ENCODE assay signal across 20 cellular contexts in the genomic region with DNA sequence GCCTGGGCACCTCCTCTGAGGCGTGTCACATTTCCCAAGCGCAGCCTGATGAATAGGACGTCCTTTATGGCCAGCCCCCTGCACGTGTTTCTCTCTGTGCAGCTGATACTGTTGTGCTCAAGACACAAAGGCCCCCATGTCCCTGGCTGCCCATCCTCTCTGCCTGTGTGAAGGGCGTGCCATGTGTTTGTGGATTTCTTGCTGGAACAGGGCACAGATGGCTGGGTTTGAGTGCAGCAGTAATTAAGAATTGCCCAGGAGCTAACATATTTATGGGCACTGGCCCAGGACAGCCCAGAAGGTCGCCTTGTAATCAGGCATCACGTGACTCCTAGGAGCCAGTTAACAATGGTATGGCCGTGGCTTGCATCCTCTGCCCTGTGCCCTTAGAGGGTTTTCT.
DNase-seq lines count a peak whose midpoint lies in the region; ATAC-seq and TF ChIP-seq lines count a peak whose summit lies in the region.
"Had no signal": no experiment of that assay in that cellular context is flagged by ENCODE, and none has a peak within 500 bp of the region (broad histone marks: within the 10 kb centered on the region; RNA-seq: fewer than 3 reads in every experiment).

No MANE protein-coding gene starts in this region.

- H3K27me3 Mint-ChIP-seq in neural progenitor cell (ENCODE audit: insufficient read depth, low read depth) (peaks cover 3% of the 10 kb centered on the region), T-cell (no peaks in the 10 kb centered on the region)
- no peaks in the 10 kb centered on the region for H3K27me3 Mint-ChIP-seq in activated T-helper 2 cell treated with anti-CD3 and anti-CD28 coated beads, Interferon-gamma antibody, Interleukin-2, Interleukin-4, amounts not matched to agents 10 μg/mL and 5 μg/mL and 100 μg/mL, durations not matched to agents 14 hours and 24 hours and 36 hours (ENCODE audit: low read depth)
- H3K27me3 Mint-ChIP-seq: activated CD4-positive, alpha-beta T cell treated with anti-CD3 and anti-CD28 coated beads, Interleukin-2, amount 10 ng/mL, durations not matched to agents 7 days and 5 days; activated naive CD4-positive, alpha-beta T cell treated with anti-CD3 and anti-CD28 coated beads, Interleukin-2, amount 10 ng/mL, durations not matched to agents 7 days and 5 days had no signal

- H3K9ac ChIP-seq in neural progenitor cell: no peak overlapping the region

- no peak overlapping the region for H3K4me2 ChIP-seq in neural progenitor cell
- H3K4me2 ChIP-seq: A549, hepatocyte had no signal

- POLR2A ChIA-PET in T-cell (lab: Charles Lee): no interaction called here

- no peak overlapping the region for H3K27ac ChIP-seq in neural progenitor cell
- H3K27ac ChIP-seq: A549, hepatocyte had no signal

- peaks cover 21% of the 10 kb centered on the region for H3K79me2 ChIP-seq in neural progenitor cell (ENCODE audit: low read depth)

- H2AFZ ChIP-seq in neural progenitor cell (replicated peaks): no peak overlapping the region
- H2AFZ ChIP-seq: hepatocyte had no signal

- H3K27ac Mint-ChIP-seq in neural progenitor cell (peak overlapping the region; percentile 81), T-cell (no peak overlapping the region)
- no peak overlapping the region for H3K27ac Mint-ChIP-seq in activated T-helper 2 cell treated with anti-CD3 and anti-CD28 coated beads, Interferon-gamma antibody, Interleukin-2, Interleukin-4, amounts not matched to agents 10 μg/mL and 5 μg/mL and 100 μg/mL, durations not matched to agents 14 hours and 24 hours and 36 hours
- H3K27ac Mint-ChIP-seq: activated CD4-positive, alpha-beta T cell treated with anti-CD3 and anti-CD28 coated beads, Interleukin-2, amount 10 ng/mL, durations not matched to agents 7 days and 5 days; activated naive CD4-positive, alpha-beta T cell treated with anti-CD3 and anti-CD28 coated beads, Interleukin-2, amount 10 ng/mL, durations not matched to agents 7 days and 5 days had no signal

- H3K4me3 Mint-ChIP-seq in neural progenitor cell: no peak overlapping the region
- no peak overlapping the region for H3K4me3 Mint-ChIP-seq in T-cell
- no peak overlapping the region for H3K4me3 Mint-ChIP-seq in activated T-helper 2 cell treated with anti-CD3 and anti-CD28 coated beads, Interferon-gamma antibody, Interleukin-2, Interleukin-4, amounts not matched to agents 10 μg/mL and 5 μg/mL and 100 μg/mL, durations not matched to agents 14 hours and 24 hours and 36 hours (ENCODE audit: low read depth)
- H3K4me3 Mint-ChIP-seq: activated CD4-positive, alpha-beta T cell treated with anti-CD3 and anti-CD28 coated beads, Interleukin-2, amount 10 ng/mL, durations not matched to agents 7 days and 5 days; activated naive CD4-positive, alpha-beta T cell treated with anti-CD3 and anti-CD28 coated beads, Interleukin-2, amount 10 ng/mL, durations not matched to agents 7 days and 5 days; CD14-positive monocyte had no signal

- no peak for TF ChIP-seq CTCF in neural progenitor cell (IDR thresholded peaks at IDR 0.05)

- H4K20me1 ChIP-seq in neural progenitor cell (ENCODE audit: low read depth): peaks cover 34% of the 10 kb centered on the region

- no peak overlapping the region for H3K4me3 ChIP-seq in neural progenitor cell
- H3K4me3 ChIP-seq: A549, hepatocyte had no signal

- DNase-seq in NCI-H2227 (lab: John Stamatoyannopoulos, UW; ENCODE audit: unreplicated experiment) (peak; percentile 55), NCI-H2227 treated with DMSO at 0.1 percent for 48 hours (lab: John Stamatoyannopoulos, UW) (no peak), NCI-H1694 treated with DMSO at 0.1 percent for 48 hours (lab: John Stamatoyannopoulos, UW) (peak; percentile 99), SW480 (ENCODE audit: low spot score) (peak; percentile 17), neural progenitor cell (ENCODE audit: low spot score) (no peak), T-cell (no peak), COR-L47 (lab: John Stamatoyannopoulos, UW) (no peak)
- DNase-seq in activated T-helper 2 cell treated with anti-CD3 and anti-CD28 coated beads, Interferon-gamma antibody, Interleukin-2, Interleukin-4, amounts not matched to agents 10 μg/mL and 5 μg/mL and 100 μg/mL, durations not matched to agents 14 hours and 24 hours and 36 hours (ENCODE audit: low spot score): no peak
- DNase-seq: activated CD4-positive, alpha-beta T cell treated with anti-CD3 and anti-CD28 coated beads, Interleukin-2, amount 10 ng/mL, durations not matched to agents 7 days and 5 days; activated naive CD4-positive, alpha-beta T cell treated with anti-CD3 and anti-CD28 coated beads, Interleukin-2, amount 10 ng/mL, durations not matched to agents 7 days and 5 days; aorta; DMS53; GOT3; NCI-H2029; RPMI8226; stimulated activated CD4-positive, alpha-beta T cell treated with anti-CD3 and anti-CD28 coated beads, Interleukin-12 subunit alpha, Interleukin-12 subunit beta, amount 100 ng/mL, for 4 hours; SW 1271 had no signal

- H3K4me1 Mint-ChIP-seq in neural progenitor cell (peaks cover 70% of the 10 kb centered on the region), T-cell (peaks cover 10 to 15% (median 11%) of the 10 kb centered on the region in 3 donors)
- peaks cover 9% of the 10 kb centered on the region for H3K4me1 Mint-ChIP-seq in activated T-helper 2 cell treated with anti-CD3 and anti-CD28 coated beads, Interferon-gamma antibody, Interleukin-2, Interleukin-4, amounts not matched to agents 10 μg/mL and 5 μg/mL and 100 μg/mL, durations not matched to agents 14 hours and 24 hours and 36 hours (ENCODE audit: low read depth)
- H3K4me1 Mint-ChIP-seq: activated naive CD4-positive, alpha-beta T cell treated with anti-CD3 and anti-CD28 coated beads, Interleukin-2, amount 10 ng/mL, durations not matched to agents 7 days and 5 days had no signal

- no peak for ATAC-seq in T-cell (replicated peaks in 1 of 4)

- no peaks in the 10 kb centered on the region for H3K36me3 ChIP-seq in neural progenitor cell

- H3K9me3 ChIP-seq in neural progenitor cell (ENCODE audit: low read depth): no peaks in the 10 kb centered on the region
- H3K9me3 ChIP-seq: A549 had no signal

- H3K36me3 Mint-ChIP-seq in neural progenitor cell (peaks cover 43% of the 10 kb centered on the region), T-cell (peaks cover 13% of the 10 kb centered on the region)
- no peaks in the 10 kb centered on the region for H3K36me3 Mint-ChIP-seq in activated T-helper 2 cell treated with anti-CD3 and anti-CD28 coated beads, Interferon-gamma antibody, Interleukin-2, Interleukin-4, amounts not matched to agents 10 μg/mL and 5 μg/mL and 100 μg/mL, durations not matched to agents 14 hours and 24 hours and 36 hours (ENCODE audit: low read depth)
- H3K36me3 Mint-ChIP-seq: activated naive CD4-positive, alpha-beta T cell treated with anti-CD3 and anti-CD28 coated beads, Interleukin-2, amount 10 ng/mL, durations not matched to agents 7 days and 5 days had no signal

- H3F3A ChIP-seq in neural progenitor cell (ENCODE audit: low read depth): no peaks in the 10 kb centered on the region

- no peaks in the 10 kb centered on the region for H3K9me3 Mint-ChIP-seq in neural progenitor cell
- no peaks in the 10 kb centered on the region for H3K9me3 Mint-ChIP-seq in T-cell
- H3K9me3 Mint-ChIP-seq in activated T-helper 2 cell treated with anti-CD3 and anti-CD28 coated beads, Interferon-gamma antibody, Interleukin-2, Interleukin-4, amounts not matched to agents 10 μg/mL and 5 μg/mL and 100 μg/mL, durations not matched to agents 14 hours and 24 hours and 36 hours: no peaks in the 10 kb centered on the region
- H3K9me3 Mint-ChIP-seq: activated CD4-positive, alpha-beta T cell treated with anti-CD3 and anti-CD28 coated beads, Interleukin-2, amount 10 ng/mL, durations not matched to agents 7 days and 5 days; activated naive CD4-positive, alpha-beta T cell treated with anti-CD3 and anti-CD28 coated beads, Interleukin-2, amount 10 ng/mL, durations not matched to agents 7 days and 5 days; CD14-positive monocyte had no signal

- H3K27me3 ChIP-seq in neural progenitor cell: no peaks in the 10 kb centered on the region
- H3K27me3 ChIP-seq: hepatocyte had no signal

- CTCF ChIA-PET in T-cell (lab: Charles Lee): no interaction called here

- intact Hi-C loops in activated T-helper 2 cell treated with anti-CD3 and anti-CD28 coated beads, Interferon-gamma antibody, Interleukin-2, Interleukin-4, amounts not matched to agents 10 μg/mL and 5 μg/mL and 100 μg/mL, durations not matched to agents 14 hours and 24 hours and 36 hours (cut with micrococcal nuclease): no loop called here

- peaks cover 16% of the 10 kb centered on the region for H3K4me1 ChIP-seq in neural progenitor cell

Comparison
In these comparisons a context has a peak if more than half of its experiments do, and no peak if none do; other contexts are left out.
1. DNase-seq: peak in NCI-H2227 (single experiment), NCI-H1694 treated with DMSO at 0.1 percent for 48 hours (single experiment) and SW480 (single experiment); none in NCI-H2227 treated with DMSO at 0.1 percent for 48 hours (single experiment), neural progenitor cell (single experiment), T-cell (0 of 34), COR-L47 (single experiment) and activated T-helper 2 cell treated with anti-CD3 and anti-CD28 coated beads, Interferon-gamma antibody, Interleukin-2, Interleukin-4, amounts not matched to agents 10 μg/mL and 5 μg/mL and 100 μg/mL, durations not matched to agents 14 hours and 24 hours and 36 hours (single experiment).